9 cellular contexts compared by ENCODE assay signal in genomic region chr22:30649430-30650007, GRCh38. TPM values are rescaled to one million over a fixed set of nuclear protein-coding genes. Genes with fewer than 3 reads are reported as not detected.
DNase-seq lines count a peak whose midpoint lies in the region; ATAC-seq lines count a peak whose summit lies in the region.
"Had no signal": no experiment of that assay in that cellular context is flagged by ENCODE, and none has a peak within 500 bp of the region (broad histone marks: within the 10 kb centered on the region; RNA-seq: fewer than 3 reads in every experiment).

No MANE protein-coding gene starts in this region.

- no peaks in the 10 kb centered on the region for H3K4me1 ChIP-seq in SJCRH30
- H3K4me1 ChIP-seq: A549 had no signal

- H3K4me3 ChIP-seq in SJCRH30: no peak overlapping the region
- H3K4me3 ChIP-seq: A549 had no signal

- H3K27me3 ChIP-seq in SJCRH30: no peaks in the 10 kb centered on the region

- no peak for ATAC-seq in GM18907 (IDR thresholded peaks at IDR 0.05; ENCODE audit: unreplicated experiment)
- ATAC-seq in GM19035 (IDR thresholded peaks at IDR 0.05; ENCODE audit: unreplicated experiment): no peak
- ATAC-seq: A549 had no signal

- H3K27ac ChIP-seq in SJCRH30: no peak overlapping the region
- H3K27ac ChIP-seq: A549 had no signal

- H3K9me3 ChIP-seq in SJCRH30 (replicated peaks): no peaks in the 10 kb centered on the region
- H3K9me3 ChIP-seq: A549 had no signal

- DNase-seq in SIG-M5 treated with dmso at 0.1 percent for 504 hours (lab: John Stamatoyannopoulos, UW; ENCODE audit: unreplicated experiment) (peak; percentile 55), SIG-M5 (lab: John Stamatoyannopoulos, UW) (no peak), SJCRH30 (peak; percentile 15 to 28), hepatic stellate cell (ENCODE audit: low spot score) (peak; percentile 90)
- peak; percentile 77 for DNase-seq in activated gamma-delta T cell treated with anti-CD3 and anti-CD28 coated beads, Interleukin-2, amount 50 U/mL, for 16 hours (ENCODE audit: low read depth)
- DNase-seq in stimulated activated CD8-positive, alpha-beta memory T cell treated with anti-CD3 and anti-CD28 coated beads, Interleukin-12 subunit alpha, Interleukin-12 subunit beta, amount 100 ng/mL, for 4 hours (ENCODE audit: low read depth): peak; percentile 78

- H3K36me3 ChIP-seq in SJCRH30: no peaks in the 10 kb centered on the region

RNA-seq across cellular contexts. Expression of gene SLC35E4, which starts 13.9 kb away (rescaled TPM):
- 1.0 and 1.1 TPM in 2 replicates for total RNA-seq in SJCRH30 (2014; rRNA removed; shearing (Covaris generic))

RNA-seq across cellular contexts. Expression of gene DUSP18, which starts 18.2 kb away (rescaled TPM):
- total RNA-seq in SJCRH30 (2014; rRNA removed; shearing (Covaris generic)): 0.99 and 1.7 TPM in 2 replicates

RNA-seq across cellular contexts. Expression of gene TCN2, which starts 42.5 kb away (rescaled TPM):
- 0.53 and 0.85 TPM in 2 replicates for total RNA-seq in SJCRH30 (2014; rRNA removed; shearing (Covaris generic))

RNA-seq across cellular contexts. Expression of gene OSBP2, which starts 45.2 kb away (rescaled TPM):
- not detected in 2 replicates for total RNA-seq in SJCRH30 (2014; rRNA removed; shearing (Covaris generic))

RNA-seq across cellular contexts. Expression of gene PES1, which starts 57.8 kb away (rescaled TPM):
- 65.6 and 73.8 TPM in 2 replicates for total RNA-seq in SJCRH30 (2014; rRNA removed; shearing (Covaris generic))
